ENCODE assay signal across 8 cellular contexts in genomic region chr1:117059678-117060440, GRCh38. TPM values are rescaled to one million over a fixed set of nuclear protein-coding genes. Genes with fewer than 3 reads are reported as not detected.
DNase-seq lines count a peak whose midpoint lies in the region; ATAC-seq, FAIRE-seq and TF ChIP-seq lines count a peak whose summit lies in the region.

TSS of gene TTF2 (plus strand) at chr1:117060326. CDS start at chr1:117060347, 21 bp downstream.

- FAIRE-seq in GM12891 (lab: Jason Lieb, UNC), result peak; percentile 94

- peak in 9 of 12 donors; percentile 4 to 55 (median 33) for TF ChIP-seq CTCF in heart left ventricle (IDR thresholded peaks at IDR 0.05)
- TF ChIP-seq CTCF in upper lobe of left lung (IDR thresholded peaks at IDR 0.05), result peak in 3 of 6 experiments; percentile 29 to 41 (median 41)

- ATAC-seq in HG02798 (IDR thresholded peaks at IDR 0.05; ENCODE audit: poor library complexity, unreplicated experiment) (peak; percentile 94), heart left ventricle (peak; percentile 99 to 100 (median 100)), upper lobe of left lung (ENCODE audit: low FRiP score in 2 of 2) (peak; percentile 99 to 100)
- peak; percentile 93 for ATAC-seq in activated naive CD8-positive, alpha-beta T cell treated with anti-CD3 and anti-CD28 coated beads, Interleukin-2, amount 50 U/mL, for 24 hours

- no peak within 1 kb of the TSS for H3K4me3 Mint-ChIP-seq in activated naive CD8-positive, alpha-beta T cell treated with anti-CD3 and anti-CD28 coated beads, Interleukin-2, amount 50 U/mL, for 24 hours

- H3K36me3 Mint-ChIP-seq in activated naive CD8-positive, alpha-beta T cell treated with anti-CD3 and anti-CD28 coated beads, Interleukin-2, amount 50 U/mL, for 24 hours (ENCODE audit: low read depth), result peaks cover 39% of the 10 kb centered on the region

- peaks cover 64% of the 10 kb centered on the region for H3K4me1 Mint-ChIP-seq in activated naive CD8-positive, alpha-beta T cell treated with anti-CD3 and anti-CD28 coated beads, Interleukin-2, amount 50 U/mL, for 24 hours

- DNase-seq in GM12891 (ENCODE audit: insufficient read length, low spot score), result peak; percentile 84
- DNase-seq in NCI-H1417 treated with DMSO at 0.1 percent for 48 hours (lab: John Stamatoyannopoulos, UW), result peak; percentile 93
- DNase-seq in SW 1271 (lab: John Stamatoyannopoulos, UW), result peak; percentile 90 to 98
- peak; percentile 94 for DNase-seq in activated naive CD8-positive, alpha-beta T cell treated with anti-CD3 and anti-CD28 coated beads, Interleukin-2, amount 50 U/mL, for 24 hours
- DNase-seq in heart left ventricle, result peak; percentile 90 to 94 (median 92)
- DNase-seq in pons (ENCODE audit: low spot score), result peak; percentile 99
- DNase-seq in upper lobe of left lung, result peak; percentile 91 to 94

- H3K9me3 ChIP-seq in heart left ventricle, result no peaks in the 10 kb centered on the region
- H3K9me3 ChIP-seq in upper lobe of left lung, result no peaks in the 10 kb centered on the region

- H3K4me3 ChIP-seq in heart left ventricle (peak within 1 kb of the TSS; percentile 67 to 88 (median 73)), upper lobe of left lung (peak within 1 kb of the TSS; percentile 78 to 87 (median 84))

- intact Hi-C loops in heart left ventricle (cut with DNase I), result loop anchor here in 9 of 10 donors (5.0 to 10.0 kb wide), 13 partner anchors 135 to 695 kb away; partner anchors contain the start of genes CD58 (in 7 of the 9), PTGFRN (in 1 of the 9) and TENT5C (in 1 of the 9)

- TF ChIP-seq POLR2A in GM12891 (IDR thresholded peaks at IDR 0.05; ENCODE audit: low read depth, low read length), result peak; percentile 93
- TF ChIP-seq POLR2A in heart left ventricle (IDR thresholded peaks at IDR 0.05), result peak in 1 of 2 donors; percentile 13
- peak in 2 of 4 donors; percentile 40 to 64 for TF ChIP-seq POLR2A in upper lobe of left lung (IDR thresholded peaks at IDR 0.05)

- no peak for TF ChIP-seq EP300 in upper lobe of left lung (IDR thresholded peaks at IDR 0.05)

- H3K36me3 ChIP-seq in heart left ventricle (peaks cover 0 to 17% (median 0%) of the 10 kb centered on the region in 9 donors), upper lobe of left lung (no peaks in the 10 kb centered on the region)

- H3K27me3 ChIP-seq in heart left ventricle (no peaks in the 10 kb centered on the region), upper lobe of left lung (no peaks in the 10 kb centered on the region)

- no peaks in the 10 kb centered on the region for H3K9me3 Mint-ChIP-seq in activated naive CD8-positive, alpha-beta T cell treated with anti-CD3 and anti-CD28 coated beads, Interleukin-2, amount 50 U/mL, for 24 hours

- H3K27ac Mint-ChIP-seq in activated naive CD8-positive, alpha-beta T cell treated with anti-CD3 and anti-CD28 coated beads, Interleukin-2, amount 50 U/mL, for 24 hours, result no peak within 1 kb of the TSS

- H3K4me1 ChIP-seq in heart left ventricle (peaks cover 0 to 27% (median 7%) of the 10 kb centered on the region in 12 donors), upper lobe of left lung (peaks cover 8 to 19% (median 11%) of the 10 kb centered on the region in 4 donors)

- H3K27ac ChIP-seq in heart left ventricle (peak within 1 kb of the TSS in 11 of 12 donors; percentile 1 to 70 (median 54)), upper lobe of left lung (peak within 1 kb of the TSS; percentile 64 to 84 (median 73))

- H3K27me3 Mint-ChIP-seq in activated naive CD8-positive, alpha-beta T cell treated with anti-CD3 and anti-CD28 coated beads, Interleukin-2, amount 50 U/mL, for 24 hours, result no peaks in the 10 kb centered on the region

- 0 to 1% (median 0%) methylated on average over 48 of the region's 48 CpGs for WGBS in heart left ventricle, 4 donors
- WGBS in upper lobe of left lung, 2 donors, result 0 to 1% methylated on average over 25 to 46 of the region's 48 CpGs

TF ChIP-seq in GM12891, 5 proteins besides CTCF, POLR2A, EP300 and RAD21:
- TF ChIP-seq SPI1 (IDR thresholded peaks at IDR 0.05; ENCODE audit: low read depth, low read length) (no peak; the same call in 1 of the 2 replicates), POU2F2 (IDR thresholded peaks at IDR 0.05; ENCODE audit: low read depth, low read length) (peak; percentile 64; the same call in 1 of the 2 replicates), PAX5 (IDR thresholded peaks at IDR 0.05; ENCODE audit: insufficient read depth, low read length, severe bottlenecking) (no peak), TAF1 (IDR thresholded peaks at IDR 0.05; ENCODE audit: low read depth, low read length) (peak; percentile 77), POLR2AphosphoS5 (IDR thresholded peaks at IDR 0.05; ENCODE audit: low read depth, low read length) (peak; percentile 66)

RNA-seq across cellular contexts. Expression of gene TTF2, which starts in this region (rescaled TPM):
- polyA plus RNA-seq in GM12891 (2012; ENCODE audit: low read depth, missing spikeins), result 26.7 TPM
- total RNA-seq in heart left ventricle (10 to 100 TPM in 4 of 9 donors, 1 to 10 TPM in 5; 2.8 to 20.7 (median 9.5) TPM), upper lobe of left lung (10 to 100 TPM in 5 of 6 donors, 1 to 10 TPM in 1; 5.6 to 37.8 (median 15.2) TPM)
- 1 to 10 TPM; 1.2 to 3.7 TPM for polyA plus RNA-seq in heart left ventricle

Comparison
In these comparisons a context has a peak if more than half of its experiments do, and no peak if none do; other contexts are left out.
1. Peak in every context shown above with its lines: DNase-seq, ATAC-seq, H3K4me3 ChIP-seq and H3K27ac ChIP-seq.